ENCODE assay signal across 10 cellular contexts in the genomic region with DNA sequence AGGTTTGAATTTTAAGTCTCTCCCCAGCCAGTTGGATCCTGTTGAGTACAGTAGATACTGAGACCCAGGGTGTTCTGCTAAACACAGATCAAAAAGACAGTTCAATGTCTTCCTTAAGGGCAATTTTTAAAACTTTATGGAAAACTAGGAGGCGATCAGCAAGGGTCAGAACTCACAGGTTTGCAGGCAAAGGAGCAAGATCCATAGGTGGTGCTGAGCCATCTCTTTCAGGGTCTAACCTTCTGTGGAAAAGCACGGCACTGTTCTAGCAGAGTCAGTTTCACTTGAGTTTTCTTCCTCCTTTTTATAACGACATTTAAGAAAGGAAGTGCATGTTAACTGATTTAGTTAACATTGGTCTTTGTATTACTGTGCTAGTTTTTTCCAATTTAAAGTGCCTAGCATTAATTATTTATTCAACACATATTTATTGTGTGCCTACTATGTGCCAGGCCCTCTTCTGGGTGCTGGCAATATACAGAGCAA. TPM values are rescaled to one million over a fixed set of nuclear protein-coding genes. Genes with fewer than 3 reads are reported as not detected.
DNase-seq lines count a peak whose midpoint lies in the region; ATAC-seq and TF ChIP-seq lines count a peak whose summit lies in the region.
"Had no signal": no experiment of that assay in that cellular context is flagged by ENCODE, and none has a peak within 500 bp of the region (broad histone marks: within the 10 kb centered on the region; RNA-seq: fewer than 3 reads in every experiment).

A gene with protein sequence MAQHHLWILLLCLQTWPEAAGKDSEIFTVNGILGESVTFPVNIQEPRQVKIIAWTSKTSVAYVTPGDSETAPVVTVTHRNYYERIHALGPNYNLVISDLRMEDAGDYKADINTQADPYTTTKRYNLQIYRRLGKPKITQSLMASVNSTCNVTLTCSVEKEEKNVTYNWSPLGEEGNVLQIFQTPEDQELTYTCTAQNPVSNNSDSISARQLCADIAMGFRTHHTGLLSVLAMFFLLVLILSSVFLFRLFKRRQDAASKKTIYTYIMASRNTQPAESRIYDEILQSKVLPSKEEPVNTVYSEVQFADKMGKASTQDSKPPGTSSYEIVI (minus strand): TSS at position 281 of the 486 bp plus-strand sequence. CDS start 59 bp downstream, at position 222.

- TF ChIP-seq CTCF in activated CD8-positive, alpha-beta T cell treated with anti-CD3 and anti-CD28 coated beads for 36 hours (IDR thresholded peaks at IDR 0.05) = no peak
- TF ChIP-seq CTCF in Calu3 (IDR thresholded peaks at IDR 0.05; ENCODE audit: unreplicated experiment) = no peak

- H3K9me3 Mint-ChIP-seq in CD4-positive, alpha-beta memory T cell = peaks cover 0 to 15% (median 5%) of the 10 kb centered on the region in 8 donors
- peaks cover 16% of the 10 kb centered on the region for H3K9me3 Mint-ChIP-seq in activated CD8-positive, alpha-beta T cell treated with anti-CD3 and anti-CD28 coated beads for 36 hours
- H3K9me3 Mint-ChIP-seq in Calu3 (ENCODE audit: low read depth, unreplicated experiment) = no peaks in the 10 kb centered on the region

- H3K4me1 ChIP-seq in CD4-positive, alpha-beta memory T cell (ENCODE audit: insufficient read depth, low read length) = peaks cover 61% of the 10 kb centered on the region
- H3K4me1 ChIP-seq in mucosa of stomach (ENCODE audit: control insufficient read depth, insufficient read depth, low read length) = no peaks in the 10 kb centered on the region

- no TSS peak for BruUV-seq in Calu3 (replicated peaks; lab: Mats Ljungman, UMichigan)

- ATAC-seq in HG02798 (IDR thresholded peaks at IDR 0.05; ENCODE audit: poor library complexity, unreplicated experiment) = peak; percentile 26
- no peak for ATAC-seq in activated CD8-positive, alpha-beta T cell treated with anti-CD3 and anti-CD28 coated beads for 36 hours
- ATAC-seq in GM18517 (IDR thresholded peaks at IDR 0.05; ENCODE audit: unreplicated experiment) = no peak

- peak within 1 kb of the TSS; percentile 88 to 98 (median 94) for H3K4me3 Mint-ChIP-seq in CD4-positive, alpha-beta memory T cell
- peak within 1 kb of the TSS; percentile 85 for H3K4me3 Mint-ChIP-seq in activated CD8-positive, alpha-beta T cell treated with anti-CD3 and anti-CD28 coated beads for 36 hours
- no peak within 1 kb of the TSS for H3K4me3 Mint-ChIP-seq in Calu3 (ENCODE audit: low read depth, unreplicated experiment)

- peak within 1 kb of the TSS; percentile 94 to 98 (median 96) for H3K27ac Mint-ChIP-seq in CD4-positive, alpha-beta memory T cell
- H3K27ac Mint-ChIP-seq in activated CD8-positive, alpha-beta T cell treated with anti-CD3 and anti-CD28 coated beads for 36 hours = peak within 1 kb of the TSS; percentile 94
- no peak within 1 kb of the TSS for H3K27ac Mint-ChIP-seq in Calu3 (ENCODE audit: unreplicated experiment)

- H3K36me3 ChIP-seq in CD4-positive, alpha-beta memory T cell (ENCODE audit: insufficient read depth, low read length) = no peaks in the 10 kb centered on the region
- no peaks in the 10 kb centered on the region for H3K36me3 ChIP-seq in mucosa of stomach (ENCODE audit: control insufficient read depth, insufficient read depth, low read length)

- intact Hi-C loops in CD4-positive, alpha-beta memory T cell (cut with micrococcal nuclease) = loop anchor here (1.0 kb wide), 1 partner anchor 11 kb away; no protein-coding TSS in a partner anchor
- intact Hi-C loops in activated CD8-positive, alpha-beta T cell treated with anti-CD3 and anti-CD28 coated beads for 36 hours (cut with micrococcal nuclease) = loop anchor here (5.0 kb wide), 1 partner anchor 57 kb away; a partner anchor contains a TSS
- intact Hi-C loops in Calu3 (cut with micrococcal nuclease; ENCODE audit: unreplicated experiment) = no loop called here

- peak within 1 kb of the TSS; percentile 73 to 80 for H3K4me3 ChIP-seq in CD4-positive, alpha-beta memory T cell (ENCODE audit: low read length in 2 of 2)
- no peak within 1 kb of the TSS for H3K4me3 ChIP-seq in mucosa of stomach (ENCODE audit: low read length)

- POLR2A ChIA-PET in CD4-positive, alpha-beta memory T cell (lab: Charles Lee; ENCODE audit: partially characterized antibody) = interaction anchor here (1.0 to 18.0 kb wide), 13 partner anchors 9 to 151 kb away, joined by 3 to 639 read pairs (median 7); a partner anchor contains a TSS
- POLR2A ChIA-PET in activated CD8-positive, alpha-beta T cell treated with anti-CD3 and anti-CD28 coated beads for 36 hours (lab: Charles Lee) = interaction anchor here (1.1 to 2.5 kb wide), 4 partner anchors 11 to 53 kb away, joined by 3 to 10 read pairs (median 4); no protein-coding TSS in a partner anchor

- peak in 1 of 5 donors; percentile 39 for DNase-seq in CD4-positive, alpha-beta memory T cell
- no peak for DNase-seq in activated CD8-positive, alpha-beta T cell treated with anti-CD3 and anti-CD28 coated beads for 36 hours
- DNase-seq in Calu3 = no peak
- DNase-seq in stimulated activated CD4-positive, alpha-beta T cell treated with anti-CD3 and anti-CD28 coated beads, Interleukin-2, amount 100 ng/mL, for 24 hours = no peak
- no peak for DNase-seq in NCI-H1436 (lab: John Stamatoyannopoulos, UW)
- DNase-seq: H7 had no signal

- H3K27me3 Mint-ChIP-seq in CD4-positive, alpha-beta memory T cell = no peaks in the 10 kb centered on the region
- no peaks in the 10 kb centered on the region for H3K27me3 Mint-ChIP-seq in activated CD8-positive, alpha-beta T cell treated with anti-CD3 and anti-CD28 coated beads for 36 hours
- H3K27me3 Mint-ChIP-seq in Calu3 (ENCODE audit: unreplicated experiment) = peaks cover 28% of the 10 kb centered on the region

- peak within 1 kb of the TSS; percentile 68 for H3K27ac ChIP-seq in CD4-positive, alpha-beta memory T cell (ENCODE audit: low read depth, low read length)

- H3K36me3 Mint-ChIP-seq in CD4-positive, alpha-beta memory T cell = peaks cover 9 to 12% of the 10 kb centered on the region in 2 donors
- peaks cover 34% of the 10 kb centered on the region for H3K36me3 Mint-ChIP-seq in activated CD8-positive, alpha-beta T cell treated with anti-CD3 and anti-CD28 coated beads for 36 hours (ENCODE audit: low read depth)
- no peaks in the 10 kb centered on the region for H3K36me3 Mint-ChIP-seq in Calu3 (ENCODE audit: insufficient read depth, unreplicated experiment)

- no peaks in the 10 kb centered on the region for H3K9me3 ChIP-seq in CD4-positive, alpha-beta memory T cell (ENCODE audit: control insufficient read depth in 1 of 2, low read length in 2 of 2)
- H3K9me3 ChIP-seq in mucosa of stomach (ENCODE audit: control insufficient read depth, low read length) = no peaks in the 10 kb centered on the region

- CTCF ChIA-PET in CD4-positive, alpha-beta memory T cell (lab: Charles Lee; ENCODE audit: partially characterized antibody) = interaction anchor here (0.9 to 5.1 kb wide), 7 partner anchors 14 to 39 kb away, joined by 3 to 35 read pairs (median 7); no protein-coding TSS in a partner anchor
- CTCF ChIA-PET in activated CD8-positive, alpha-beta T cell treated with anti-CD3 and anti-CD28 coated beads for 36 hours (lab: Charles Lee) = interaction anchor here (0.8 to 3.9 kb wide), 5 partner anchors 27 to 203 kb away, joined by 3 to 34 read pairs (median 11); no protein-coding TSS in a partner anchor
- CTCF ChIA-PET in Calu3 (lab: Charles Lee) = no interaction called here

- no peaks in the 10 kb centered on the region for H3K27me3 ChIP-seq in CD4-positive, alpha-beta memory T cell (ENCODE audit: insufficient read depth, low read length)
- no peaks in the 10 kb centered on the region for H3K27me3 ChIP-seq in mucosa of stomach (ENCODE audit: control insufficient read depth, insufficient read depth, low read length)

- H3K4me1 Mint-ChIP-seq in CD4-positive, alpha-beta memory T cell = peaks cover 65 to 89% (median 73%) of the 10 kb centered on the region in 4 donors
- H3K4me1 Mint-ChIP-seq in activated CD8-positive, alpha-beta T cell treated with anti-CD3 and anti-CD28 coated beads for 36 hours (ENCODE audit: low read depth) = peaks cover 83% of the 10 kb centered on the region
- H3K4me1 Mint-ChIP-seq in Calu3 (ENCODE audit: low read depth, unreplicated experiment) = no peaks in the 10 kb centered on the region

- peak within 1 kb of the TSS; percentile 3 for H3K9ac ChIP-seq in mucosa of stomach (ENCODE audit: low read length)

RNA-seq across cellular contexts. Expression of the gene that starts here (rescaled TPM):
- total RNA-seq in CD4-positive, alpha-beta memory T cell = 10 to 100 TPM; 97.5 to 98.9 TPM
- 10 to 100 TPM; 15.9 to 33.6 TPM for polyA plus RNA-seq in CD4-positive, alpha-beta memory T cell
- total RNA-seq in activated CD8-positive, alpha-beta T cell treated with anti-CD3 and anti-CD28 coated beads for 36 hours = 10 to 100 TPM; 18.1 to 20.1 TPM
- not detected in 2 replicates for total RNA-seq in Calu3 (2022)
- total RNA-seq: bronchial epithelial cell, H7 had no signal

Comparison
In these comparisons a context has a peak if more than half of its experiments do, and no peak if none do; other contexts are left out.
1. RNA of the gene that starts here (total RNA-seq): 97.5 to 98.9 TPM in CD4-positive, alpha-beta memory T cell and 18.1 to 20.1 TPM in activated CD8-positive, alpha-beta T cell treated with anti-CD3 and anti-CD28 coated beads for 36 hours; not detected in Calu3; every median in the first group is over 10 times any median in the second.
2. RNA of the gene that starts here (total RNA-seq): 97.5 to 98.9 TPM in CD4-positive, alpha-beta memory T cell; 18.1 to 20.1 TPM in activated CD8-positive, alpha-beta T cell treated with anti-CD3 and anti-CD28 coated beads for 36 hours; every median in the first group is over 4 times any median in the second.